9 cellular contexts compared by ENCODE assay signal in the genomic region with DNA sequence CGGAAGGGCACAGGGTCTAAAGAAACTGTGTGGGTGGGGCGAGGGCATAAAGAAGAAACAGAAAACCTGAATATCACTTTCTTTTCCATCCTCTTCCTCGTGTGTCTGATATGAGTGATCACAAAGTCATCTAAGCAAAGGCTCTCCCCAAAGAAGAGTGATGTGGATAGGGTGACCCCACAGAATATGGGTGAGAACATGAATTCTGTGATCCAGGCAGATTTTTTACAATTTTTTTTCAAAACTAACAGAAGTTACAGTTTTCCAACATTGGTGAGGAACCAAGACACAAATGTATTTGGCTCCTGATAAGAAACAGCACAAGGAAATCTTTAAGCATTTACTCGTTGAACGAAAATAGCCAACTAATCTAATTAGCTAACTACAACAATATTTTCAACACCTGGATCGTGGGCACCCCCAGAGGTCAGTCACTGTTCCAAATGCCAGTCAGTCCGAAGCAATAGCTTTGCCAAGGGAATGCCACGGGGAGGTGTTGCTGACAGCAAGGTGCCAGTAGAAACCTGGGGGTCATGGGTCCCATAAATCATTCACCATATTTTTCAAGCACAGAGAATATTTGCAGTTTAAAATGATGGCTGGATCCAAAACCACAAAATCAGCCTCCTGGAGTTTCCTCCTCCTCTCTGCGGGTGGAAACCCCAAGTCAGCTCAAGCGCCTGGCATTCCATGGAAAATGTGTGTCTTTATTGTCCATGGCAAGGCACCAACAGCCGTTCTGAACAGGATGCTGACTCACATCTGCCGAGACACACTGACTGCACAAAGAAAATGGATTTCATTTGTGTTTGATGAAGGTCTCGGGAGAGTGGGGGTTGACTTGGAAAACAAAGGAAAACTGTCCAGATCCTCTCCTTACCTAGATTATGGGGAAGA. TPM values are rescaled to one million over a fixed set of nuclear protein-coding genes. Genes with fewer than 3 reads are reported as not detected.
A peak's percentile ranks its signal among the peaks of the same experiment; 100 is the strongest.
DNase-seq lines count a peak whose midpoint lies in the region; ATAC-seq, FAIRE-seq and TF ChIP-seq lines count a peak whose summit lies in the region.
"Had no signal": no experiment of that assay in that cellular context is flagged by ENCODE, and none has a peak within 500 bp of the region (broad histone marks: within the 10 kb centered on the region; RNA-seq: fewer than 3 reads in every experiment).

No MANE protein-coding gene starts in this region.

- H3K4me1 ChIP-seq in HUES48 (ENCODE audit: control insufficient read depth, insufficient read depth, low read length) (peaks cover 16% of the 10 kb centered on the region), adrenal gland (replicated peaks in 1 of 2) (peaks cover 38 to 58% of the 10 kb centered on the region in 2 donors), subcutaneous abdominal adipose tissue (ENCODE audit: control insufficient read depth in 5 of 5, insufficient read depth in 5 of 5, low read length in 5 of 5) (peaks cover 35 to 74% (median 72%) of the 10 kb centered on the region in 5 donors)

- 38 to 41% (median 39%) methylated on average over 13 of the region's 13 CpGs for WGBS in adrenal gland, 4 donors

- peak; percentile 95 for DNase-seq in AG09319 (ENCODE audit: extremely low read depth, low read depth)
- DNase-seq in adrenal gland = peak; percentile 85 to 95 (median 92)
- DNase-seq in iris pigment epithelial cell (ENCODE audit: low read depth) = peak; percentile 99
- DNase-seq in GM19239 (ENCODE audit: insufficient read length, low spot score) = no peak

- ATAC-seq in GM21515 (IDR thresholded peaks at IDR 0.05; ENCODE audit: unreplicated experiment) (no peak), HG02938 (IDR thresholded peaks at IDR 0.05; ENCODE audit: unreplicated experiment) (no peak)

- intact Hi-C loops in adrenal gland (cut with DNase I) = no loop called here

- H3K36me3 ChIP-seq in HUES48 (ENCODE audit: control insufficient read depth, insufficient read depth, low read length) = peaks cover 17% of the 10 kb centered on the region
- peaks cover 0 to 24% of the 10 kb centered on the region in 2 donors for H3K36me3 ChIP-seq in adrenal gland (replicated peaks in 1 of 2)
- H3K36me3 ChIP-seq in subcutaneous abdominal adipose tissue (ENCODE audit: control insufficient read depth in 5 of 5, insufficient read depth in 5 of 5, low read length in 5 of 5) = peaks cover 20 to 63% (median 41%) of the 10 kb centered on the region in 5 donors

- H3K27ac ChIP-seq in HUES48 (ENCODE audit: low read depth, low read length) (peak overlapping the region; percentile 24), adrenal gland (peak overlapping the region; percentile 75 to 88 (median 83)), subcutaneous abdominal adipose tissue (ENCODE audit: low read depth, low read length) (peak overlapping the region; percentile 93)

- TF ChIP-seq POLR2A in adrenal gland (IDR thresholded peaks at IDR 0.05) = peak in 1 of 2 donors; percentile 59

- H3K9ac ChIP-seq in HUES48 (ENCODE audit: low read depth, low read length) = no peak overlapping the region
- peak overlapping the region in 2 of 5 donors; percentile 9 to 11 for H3K9ac ChIP-seq in subcutaneous abdominal adipose tissue (ENCODE audit: low read length in 5 of 5)

- no peak for TF ChIP-seq CTCF in AG09319 (IDR thresholded peaks at IDR 0.05; ENCODE audit: low read depth, low read length)
- no peak for TF ChIP-seq CTCF in adrenal gland (IDR thresholded peaks at IDR 0.05)

- H3K9me3 ChIP-seq in HUES48 (ENCODE audit: control insufficient read depth, insufficient read depth, low read length) (no peaks in the 10 kb centered on the region), adrenal gland (replicated peaks in 1 of 3) (no peaks in the 10 kb centered on the region), subcutaneous abdominal adipose tissue (ENCODE audit: control insufficient read depth in 5 of 5, low read length in 5 of 5) (no peaks in the 10 kb centered on the region)

- H3K27me3 ChIP-seq in HUES48 (ENCODE audit: control insufficient read depth, insufficient read depth, low read length) (peaks cover 21% of the 10 kb centered on the region), adrenal gland (no peaks in the 10 kb centered on the region), subcutaneous abdominal adipose tissue (ENCODE audit: control insufficient read depth in 5 of 5, insufficient read depth in 4 of 5, low read length in 5 of 5) (no peaks in the 10 kb centered on the region)

- FAIRE-seq in GM19239 (lab: Jason Lieb, UNC) = no peak
- FAIRE-seq: H1 had no signal

- H3K4me3 ChIP-seq in HUES48 (ENCODE audit: low read depth, low read length) (no peak overlapping the region), adrenal gland (peak overlapping the region in 1 of 4 donors; percentile 34), subcutaneous abdominal adipose tissue (ENCODE audit: low read depth in 1 of 5, low read length in 5 of 5) (peak overlapping the region in 1 of 5 donors; percentile 29)

RNA-seq across cellular contexts. Expression of a gene that starts 26.7 kb away (rescaled TPM):
- 100 to 1,000 TPM; 335 to 733 (median 482) TPM for total RNA-seq in adrenal gland
- 1,000 to 10,000 TPM in 1 of 3 donors, 100 to 1,000 TPM in 2; 314 to 1,002 (median 476) TPM for polyA plus RNA-seq in adrenal gland

Comparison
In these comparisons a context has a peak if more than half of its experiments do, and no peak if none do; other contexts are left out.
1. H3K27ac ChIP-seq: peak in every context shown above with its lines; median percentile 93 in subcutaneous abdominal adipose tissue; 83 in adrenal gland; 24 in HUES48.